1 cellular context compared by ENCODE assay signal in genomic region chr2:10029875-10030223, GRCh38.
TF ChIP-seq lines count a peak whose summit lies in the region.

No MANE protein-coding gene starts in this region.

TF ChIP-seq in GM23338, 12 proteins besides CTCF, POLR2A, EP300 and RAD21 (continued from another document):
- TF ChIP-seq ZNF114 (CRISPR knock-in tag; IDR thresholded peaks at IDR 0.05) = no peak
- TF ChIP-seq EZH2phosphoT487 (IDR thresholded peaks at IDR 0.05; ENCODE audit: unreplicated experiment) = no peak
- no peak for TF ChIP-seq JUNB (IDR thresholded peaks at IDR 0.05; ENCODE audit: unreplicated experiment)
- no peak for TF ChIP-seq STAT1 (IDR thresholded peaks at IDR 0.05; ENCODE audit: unreplicated experiment)
- TF ChIP-seq ETS1 (IDR thresholded peaks at IDR 0.05) = no peak
- TF ChIP-seq CREB1 (CRISPR knock-in tag; IDR thresholded peaks at IDR 0.05; ENCODE audit: low read depth) = no peak
- TF ChIP-seq ZNF462 (CRISPR knock-in tag; IDR thresholded peaks at IDR 0.05) = no peak
